19 cellular contexts compared by ENCODE assay signal in the genomic region with DNA sequence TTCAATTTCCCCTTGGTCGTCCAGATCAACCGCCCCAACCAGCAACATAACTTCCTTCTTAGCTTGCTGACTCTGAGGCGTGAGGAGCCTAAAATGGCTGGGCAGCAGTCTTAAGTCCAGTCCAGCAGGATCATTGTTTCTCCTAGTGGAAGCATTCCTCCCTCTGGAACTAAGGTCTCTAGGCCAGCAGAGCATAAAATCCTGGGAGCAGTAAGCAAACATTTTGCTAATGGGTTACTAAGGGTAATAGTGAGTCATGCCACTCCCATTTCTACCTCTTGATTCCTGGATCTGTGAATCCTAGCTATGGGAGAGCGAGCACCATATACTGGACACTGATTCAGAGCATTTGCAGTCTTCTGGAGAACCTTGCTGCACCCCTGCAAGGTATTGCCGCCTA. TPM values are rescaled to one million over a fixed set of nuclear protein-coding genes. Genes with fewer than 3 reads are reported as not detected.
DNase-seq lines count a peak whose midpoint lies in the region; ATAC-seq and TF ChIP-seq lines count a peak whose summit lies in the region.
"Had no signal": no experiment of that assay in that cellular context is flagged by ENCODE, and none has a peak within 500 bp of the region (broad histone marks: within the 10 kb centered on the region; RNA-seq: fewer than 3 reads in every experiment).

No MANE protein-coding gene starts in this region.

- H3K36me3 Mint-ChIP-seq in HFFc6 (ENCODE audit: low read depth) = peaks cover 4% of the 10 kb centered on the region

- ATAC-seq in HG02970 (IDR thresholded peaks at IDR 0.05; ENCODE audit: low FRiP score, unreplicated experiment) (no peak), HG03280 (IDR thresholded peaks at IDR 0.05; ENCODE audit: unreplicated experiment) (no peak)
- no peak for ATAC-seq in activated CD4-positive, CD25-positive, alpha-beta regulatory T cell treated with anti-CD3 and anti-CD28 coated beads, Interleukin-2, amount 50 U/mL, for 24 hours

- H3K9me3 Mint-ChIP-seq in HFFc6 = no peaks in the 10 kb centered on the region
- H3K9me3 Mint-ChIP-seq: nephron progenitor cell had no signal

- peak overlapping the region; percentile 87 for H3K27ac Mint-ChIP-seq in HFFc6
- H3K27ac Mint-ChIP-seq: activated naive CD4-positive, alpha-beta T cell treated with anti-CD3 and anti-CD28 coated beads, Interleukin-2, amount 50 U/mL, for 24 hours; nephron progenitor cell; stimulated activated naive CD8-positive, alpha-beta T cell treated with anti-CD3 and anti-CD28 coated beads, Interleukin-15, Interleukin-2, amounts not matched to agents 100 ng/mL and 50 ng/mL, for 24 hours had no signal

- H3K27me3 Mint-ChIP-seq in HFFc6 (ENCODE audit: insufficient read depth) = peaks cover 2% of the 10 kb centered on the region
- H3K27me3 Mint-ChIP-seq: activated naive CD4-positive, alpha-beta T cell treated with anti-CD3 and anti-CD28 coated beads, Interleukin-2, amount 50 U/mL, for 24 hours; stimulated activated naive CD8-positive, alpha-beta T cell treated with anti-CD3 and anti-CD28 coated beads, Interleukin-15, Interleukin-2, amounts not matched to agents 100 ng/mL and 50 ng/mL, for 24 hours had no signal

- H3K4me3 Mint-ChIP-seq in HFFc6 = no peak overlapping the region
- H3K4me3 Mint-ChIP-seq: activated naive CD4-positive, alpha-beta T cell treated with anti-CD3 and anti-CD28 coated beads, Interleukin-2, amount 50 U/mL, for 24 hours; nephron progenitor cell; stimulated activated naive CD8-positive, alpha-beta T cell treated with anti-CD3 and anti-CD28 coated beads, Interleukin-15, Interleukin-2, amounts not matched to agents 100 ng/mL and 50 ng/mL, for 24 hours had no signal

- DNase-seq in HFFc6 = peak; percentile 68
- peak; percentile 39 for DNase-seq in SW480 (ENCODE audit: low spot score)
- peak; percentile 92 for DNase-seq in glomerular visceral epithelial cell (ENCODE audit: extremely low spot score)
- peak; percentile 100 for DNase-seq in renal cortical epithelial cell (ENCODE audit: low read depth)
- DNase-seq in activated gamma-delta T cell treated with Interleukin-2 at 50 U/mL for 16 hours = no peak
- DNase-seq: activated CD4-positive, alpha-beta T cell treated with anti-CD3 and anti-CD28 coated beads for 48 hours; DMS153; effector CD4-positive, alpha-beta T cell; KBM-7; NCI-H1417 treated with DMSO at 0.1 percent for 48 hours; NCI-H345; nephron progenitor cell; SHP77 treated with DMSO at 0.1 percent for 48 hours; T-helper 9 cell had no signal

- no peak for TF ChIP-seq CTCF in HFFc6 (IDR thresholded peaks at IDR 0.05)

- H3K4me1 Mint-ChIP-seq in HFFc6 (ENCODE audit: low read depth) = peaks cover 31% of the 10 kb centered on the region

RNA-seq across cellular contexts. Expression of a gene that starts 59.9 kb away (rescaled TPM):
- 10 to 100 TPM; 38.6 to 45.0 (median 41.1) TPM for total RNA-seq in HFFc6 (2021; fragmentation: NEBNext Ultra II Directional; extraction: Animal tissue kit (Norgen Biotek cat#: 25700))
- total RNA-seq in renal cortical epithelial cell = 65.2 and 68.2 TPM in 2 replicates
